1 cellular context compared by ENCODE assay signal in genomic region chr6:24666616-24667377, GRCh38.
A peak's percentile ranks its signal among the peaks of the same experiment; 100 is the strongest.
TF ChIP-seq lines count a peak whose summit lies in the region.

Gene ACOT13 (plus strand): TSS chr6:24667077. CDS start chr6:24667264, 187 bp downstream.
Gene TDP2 (minus strand): TSS chr6:24666899. CDS start chr6:24666862, 37 bp downstream.

TF ChIP-seq in HepG2, 621 proteins besides CTCF, POLR2A, EP300 and RAD21 (continued from another document and continues in another):
- TF ChIP-seq ZNF512 (CRISPR knock-in tag; IDR thresholded peaks at IDR 0.05) (peak; percentile 81), ZNF713 (CRISPR knock-in tag; IDR thresholded peaks at IDR 0.05) (0 out of 2 replicates have a peak, but pooled peaks have one; percentile 38), ZNF260 (CRISPR knock-in tag; IDR thresholded peaks at IDR 0.05; ENCODE audit: borderline replicate concordance, low read depth) (peak; percentile 9; the same call in 1 of the 2 replicates), MAFF (IDR thresholded peaks at IDR 0.05; ENCODE audit: low read depth, low read length) (0 out of 2 replicates have a peak, but pooled peaks have one; percentile 4), PAXIP1 (CRISPR knock-in tag; conservative IDR thresholded peaks at IDR 0.05) (peak; percentile 81), MAZ (IDR thresholded peaks at IDR 0.05; ENCODE audit: borderline replicate concordance, low read depth, low read length) (0 out of 2 replicates have a peak, but pooled peaks have one; percentile 88), MAZ (CRISPR knock-in tag; IDR thresholded peaks at IDR 0.05; ENCODE audit: low read depth) (peak; percentile 97), ZNF230 (CRISPR knock-in tag; IDR thresholded peaks at IDR 0.05) (peak; percentile 53; the same call in 1 of the 2 replicates), ZNF101 (CRISPR knock-in tag; IDR thresholded peaks at IDR 0.05; ENCODE audit: borderline replicate concordance, low read depth) (no peak), HBP1 (CRISPR knock-in tag; IDR thresholded peaks at IDR 0.05; ENCODE audit: low read depth) (peak; percentile 76), GABPB1 (CRISPR knock-in tag; IDR thresholded peaks at IDR 0.05) (peak; percentile 97), SRSF4 (IDR thresholded peaks at IDR 0.05; ENCODE audit: low read depth, low read length, poor library complexity, severe bottlenecking) (no peak), FOXA1 (IDR thresholded peaks at IDR 0.05) (no peak), FOXA1 (CRISPR knock-in tag; IDR thresholded peaks at IDR 0.05) (0 out of 2 replicates have a peak, but pooled peaks have one; percentile 41), ZNF616 (CRISPR knock-in tag; IDR thresholded peaks at IDR 0.05; ENCODE audit: low read depth) (peak; percentile 63), TBX3 (IDR thresholded peaks at IDR 0.05; ENCODE audit: borderline replicate concordance) (peak; percentile 12; the same call in 1 of the 2 replicates), ZNF639 (CRISPR knock-in tag; conservative IDR thresholded peaks at IDR 0.05) (peak; percentile 90), ZNF331 (CRISPR knock-in tag; IDR thresholded peaks at IDR 0.05) (peak; percentile 92), PRDM4 (CRISPR knock-in tag; IDR thresholded peaks at IDR 0.05; ENCODE audit: borderline replicate concordance) (no peak; the same call in 1 of the 2 replicates), MAFK (conservative IDR thresholded peaks at IDR 0.05 in 1 of 2, IDR thresholded peaks at IDR 0.05 in 1 of 2; ENCODE audit: low read length in 2 of 2) (peak in 1 of 2 experiments; percentile 37; a peak in 1 of 4 replicates), ATF1 (CRISPR knock-in tag; IDR thresholded peaks at IDR 0.05) (peak; percentile 72), NKX3-1 (CRISPR knock-in tag; IDR thresholded peaks at IDR 0.05) (peak; percentile 68; the same call in 1 of the 2 replicates), ZNF414 (CRISPR knock-in tag; IDR thresholded peaks at IDR 0.05) (peak; percentile 80), HNRNPUL1 (IDR thresholded peaks at IDR 0.05; ENCODE audit: low read depth, low read length) (peak; percentile 94), ZNF33B (CRISPR knock-in tag; IDR thresholded peaks at IDR 0.05) (peak; percentile 93; the same call in 1 of the 2 replicates), XBP1 (CRISPR knock-in tag; IDR thresholded peaks at IDR 0.05) (no peak; the same call in 1 of the 2 replicates), SCMH1 (CRISPR knock-in tag; IDR thresholded peaks at IDR 0.05; ENCODE audit: borderline replicate concordance) (no peak), DDIT3 (CRISPR knock-in tag; IDR thresholded peaks at IDR 0.05) (peak; percentile 67; the same call in 1 of the 2 replicates), ZNF12 (CRISPR knock-in tag; IDR thresholded peaks at IDR 0.05) (peak; percentile 62; the same call in 1 of the 2 replicates), ZNF3 (CRISPR knock-in tag; IDR thresholded peaks at IDR 0.05) (peak; percentile 41; the same call in 1 of the 2 replicates), TOE1 (CRISPR knock-in tag; IDR thresholded peaks at IDR 0.05) (peak; percentile 76; the same call in 1 of the 2 replicates), ZNF678 (CRISPR knock-in tag; IDR thresholded peaks at IDR 0.05) (no peak), ZNF451 (CRISPR knock-in tag; IDR thresholded peaks at IDR 0.05) (peak; percentile 58), ZFAT (CRISPR knock-in tag; conservative IDR thresholded peaks at IDR 0.05) (no peak), RBFOX2 (IDR thresholded peaks at IDR 0.05; ENCODE audit: low read depth, low read length) (peak; percentile 94), ZNF570 (CRISPR knock-in tag; IDR thresholded peaks at IDR 0.05; ENCODE audit: borderline replicate concordance) (no peak), JUND (CRISPR knock-in tag; IDR thresholded peaks at IDR 0.05) (peak; percentile 73; the same call in 1 of the 2 replicates), ZNF34 (CRISPR knock-in tag; IDR thresholded peaks at IDR 0.05; ENCODE audit: borderline replicate concordance) (no peak), CAMTA2 (CRISPR knock-in tag; IDR thresholded peaks at IDR 0.05; ENCODE audit: borderline replicate concordance) (peak; percentile 40; the same call in 1 of the 2 replicates), ZHX2 (IDR thresholded peaks at IDR 0.05; ENCODE audit: low read depth) (peak; percentile 35; the same call in 1 of the 2 replicates), ZHX2 (CRISPR knock-in tag; IDR thresholded peaks at IDR 0.05; ENCODE audit: borderline replicate concordance) (no peak), ZFP36L2 (CRISPR knock-in tag; IDR thresholded peaks at IDR 0.05) (peak; percentile 93), ZNF576 (CRISPR knock-in tag; IDR thresholded peaks at IDR 0.05) (no peak), YEATS2 (CRISPR knock-in tag; IDR thresholded peaks at IDR 0.05; ENCODE audit: borderline replicate concordance) (peak; percentile 96)
